ENCODE assay signal across 13 cellular contexts in the genomic region with DNA sequence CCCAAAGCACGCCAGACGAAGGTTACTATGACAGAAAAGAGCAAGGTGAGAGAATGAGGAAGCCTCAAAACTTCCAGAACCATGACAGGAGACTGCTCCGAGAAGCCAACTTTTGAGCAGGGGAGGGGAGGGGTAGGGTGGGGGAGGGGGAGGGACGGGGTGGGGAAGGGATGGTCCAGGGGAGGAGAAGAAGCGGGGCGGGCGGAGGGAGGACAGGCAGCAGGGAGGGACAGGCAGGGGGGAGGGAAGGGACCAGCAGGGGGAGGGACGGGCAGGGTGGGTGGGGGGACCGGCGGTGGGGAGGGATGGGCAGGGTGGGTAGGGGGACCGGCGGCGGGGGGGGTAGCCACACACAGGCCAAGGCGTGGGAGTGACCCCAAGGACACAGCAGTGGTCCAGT. TPM values are rescaled to one million over a fixed set of nuclear protein-coding genes. Genes with fewer than 3 reads are reported as not detected.
A peak's percentile ranks its signal among the peaks of the same experiment; 100 is the strongest.
DNase-seq lines count a peak whose midpoint lies in the region; ATAC-seq and TF ChIP-seq lines count a peak whose summit lies in the region.
"Had no signal": no experiment of that assay in that cellular context is flagged by ENCODE, and none has a peak within 500 bp of the region (broad histone marks: within the 10 kb centered on the region; RNA-seq: fewer than 3 reads in every experiment).

No MANE protein-coding gene starts in this region.

- no peaks in the 10 kb centered on the region for H3K27me3 Mint-ChIP-seq in activated naive CD4-positive, alpha-beta T cell treated with anti-CD3 and anti-CD28 coated beads, Interleukin-2, amount 10 ng/mL, durations not matched to agents 7 days and 5 days
- no peaks in the 10 kb centered on the region for H3K27me3 Mint-ChIP-seq in activated CD4-positive, alpha-beta memory T cell treated with anti-CD3 and anti-CD28 coated beads, Interleukin-2, amount 10 ng/mL, durations not matched to agents 7 days and 5 days
- peaks cover 6% of the 10 kb centered on the region for H3K27me3 Mint-ChIP-seq in glutamatergic neuron (ENCODE audit: unreplicated experiment)
- H3K27me3 Mint-ChIP-seq in stimulated activated naive B cell treated with anti-CD40 and anti-IgM and Interleukin-4, amounts not matched to agents 10 μg/mL and 1 μg/mL and 100 μg/mL, for 72 hours = no peaks in the 10 kb centered on the region

- H3K36me3 Mint-ChIP-seq in activated naive CD4-positive, alpha-beta T cell treated with anti-CD3 and anti-CD28 coated beads, Interleukin-2, amount 10 ng/mL, durations not matched to agents 7 days and 5 days = peaks cover 16% of the 10 kb centered on the region
- peaks cover 21% of the 10 kb centered on the region for H3K36me3 Mint-ChIP-seq in activated CD4-positive, alpha-beta memory T cell treated with anti-CD3 and anti-CD28 coated beads, Interleukin-2, amount 10 ng/mL, durations not matched to agents 7 days and 5 days (ENCODE audit: low read depth)
- no peaks in the 10 kb centered on the region for H3K36me3 Mint-ChIP-seq in glutamatergic neuron (ENCODE audit: unreplicated experiment)
- H3K36me3 Mint-ChIP-seq in stimulated activated naive B cell treated with anti-CD40 and anti-IgM and Interleukin-4, amounts not matched to agents 10 μg/mL and 1 μg/mL and 100 μg/mL, for 72 hours = peaks cover 6 to 35% of the 10 kb centered on the region in 2 donors

- CTCF ChIA-PET in activated naive CD4-positive, alpha-beta T cell treated with anti-CD3 and anti-CD28 coated beads, Interleukin-2, amount 10 ng/mL, durations not matched to agents 7 days and 5 days (lab: Charles Lee) = no interaction called here
- CTCF ChIA-PET in activated CD4-positive, alpha-beta memory T cell treated with anti-CD3 and anti-CD28 coated beads, Interleukin-2, amount 10 ng/mL, durations not matched to agents 7 days and 5 days (lab: Charles Lee) = no interaction called here

- DNase-seq in activated naive CD4-positive, alpha-beta T cell treated with anti-CD3 and anti-CD28 coated beads, Interleukin-2, amount 10 ng/mL, durations not matched to agents 7 days and 5 days = no peak
- DNase-seq in activated naive CD4-positive, alpha-beta T cell treated with Interleukin-2 at 50 U/mL for 16 hours = no peak
- DNase-seq in activated CD4-positive, alpha-beta memory T cell treated with anti-CD3 and anti-CD28 coated beads, Interleukin-2, amount 10 ng/mL, durations not matched to agents 7 days and 5 days = no peak
- DNase-seq in glutamatergic neuron (peak; percentile 36), NCI-H446 treated with DMSO at 0.1 percent for 48 hours (lab: John Stamatoyannopoulos, UW) (no peak), A172 (ENCODE audit: low spot score) (no peak)
- no peak for DNase-seq in stimulated activated naive B cell treated with anti-CD40 and anti-IgM and Interleukin-4, amounts not matched to agents 10 μg/mL and 1 μg/mL and 100 μg/mL, for 72 hours
- DNase-seq: activated gamma-delta T cell; foreskin keratinocyte; MV-4-11; NCI-H2107; stimulated activated CD4-positive, alpha-beta T cell treated with anti-CD3 and anti-CD28 coated beads, Interleukin-2, amount 100 ng/mL, for 24 hours had no signal

- H3K4me1 Mint-ChIP-seq in activated naive CD4-positive, alpha-beta T cell treated with anti-CD3 and anti-CD28 coated beads, Interleukin-2, amount 10 ng/mL, durations not matched to agents 7 days and 5 days = peaks cover 30% of the 10 kb centered on the region
- H3K4me1 Mint-ChIP-seq in activated CD4-positive, alpha-beta memory T cell treated with anti-CD3 and anti-CD28 coated beads, Interleukin-2, amount 10 ng/mL, durations not matched to agents 7 days and 5 days = peaks cover 39% of the 10 kb centered on the region
- peaks cover 9% of the 10 kb centered on the region for H3K4me1 Mint-ChIP-seq in glutamatergic neuron (ENCODE audit: low read depth, unreplicated experiment)
- peaks cover 22 to 66% of the 10 kb centered on the region in 2 donors for H3K4me1 Mint-ChIP-seq in stimulated activated naive B cell treated with anti-CD40 and anti-IgM and Interleukin-4, amounts not matched to agents 10 μg/mL and 1 μg/mL and 100 μg/mL, for 72 hours

- peak overlapping the region; percentile 95 for H3K4me3 Mint-ChIP-seq in activated naive CD4-positive, alpha-beta T cell treated with anti-CD3 and anti-CD28 coated beads, Interleukin-2, amount 10 ng/mL, durations not matched to agents 7 days and 5 days
- peak overlapping the region; percentile 87 for H3K4me3 Mint-ChIP-seq in activated CD4-positive, alpha-beta memory T cell treated with anti-CD3 and anti-CD28 coated beads, Interleukin-2, amount 10 ng/mL, durations not matched to agents 7 days and 5 days
- peak overlapping the region; percentile 81 for H3K4me3 Mint-ChIP-seq in glutamatergic neuron (ENCODE audit: unreplicated experiment)
- peak overlapping the region; percentile 74 to 89 for H3K4me3 Mint-ChIP-seq in stimulated activated naive B cell treated with anti-CD40 and anti-IgM and Interleukin-4, amounts not matched to agents 10 μg/mL and 1 μg/mL and 100 μg/mL, for 72 hours

- H3K27ac Mint-ChIP-seq in activated naive CD4-positive, alpha-beta T cell treated with anti-CD3 and anti-CD28 coated beads, Interleukin-2, amount 10 ng/mL, durations not matched to agents 7 days and 5 days = no peak overlapping the region
- H3K27ac Mint-ChIP-seq in activated CD4-positive, alpha-beta memory T cell treated with anti-CD3 and anti-CD28 coated beads, Interleukin-2, amount 10 ng/mL, durations not matched to agents 7 days and 5 days = peak overlapping the region; percentile 72
- H3K27ac Mint-ChIP-seq in glutamatergic neuron (ENCODE audit: unreplicated experiment) = no peak overlapping the region
- H3K27ac Mint-ChIP-seq in stimulated activated naive B cell treated with anti-CD40 and anti-IgM and Interleukin-4, amounts not matched to agents 10 μg/mL and 1 μg/mL and 100 μg/mL, for 72 hours = peak overlapping the region; percentile 81

- no peak for TF ChIP-seq CTCF in glutamatergic neuron (IDR thresholded peaks at IDR 0.05; ENCODE audit: partially characterized antibody, unreplicated experiment)

- no peaks in the 10 kb centered on the region for H3K9me3 Mint-ChIP-seq in activated naive CD4-positive, alpha-beta T cell treated with anti-CD3 and anti-CD28 coated beads, Interleukin-2, amount 10 ng/mL, durations not matched to agents 7 days and 5 days
- no peaks in the 10 kb centered on the region for H3K9me3 Mint-ChIP-seq in activated CD4-positive, alpha-beta memory T cell treated with anti-CD3 and anti-CD28 coated beads, Interleukin-2, amount 10 ng/mL, durations not matched to agents 7 days and 5 days
- H3K9me3 Mint-ChIP-seq in glutamatergic neuron (ENCODE audit: unreplicated experiment) = peaks cover 8% of the 10 kb centered on the region
- H3K9me3 Mint-ChIP-seq in stimulated activated naive B cell treated with anti-CD40 and anti-IgM and Interleukin-4, amounts not matched to agents 10 μg/mL and 1 μg/mL and 100 μg/mL, for 72 hours = no peaks in the 10 kb centered on the region

- no peak for ATAC-seq in stimulated activated naive B cell treated with anti-CD40 and anti-IgM and Interleukin-4, amounts not matched to agents 10 μg/mL and 1 μg/mL and 100 μg/mL, for 72 hours (replicated peaks)
- ATAC-seq in HG03159 (IDR thresholded peaks at IDR 0.05; ENCODE audit: unreplicated experiment) = no peak
- ATAC-seq: foreskin keratinocyte had no signal

- POLR2A ChIA-PET in activated CD4-positive, alpha-beta memory T cell treated with anti-CD3 and anti-CD28 coated beads, Interleukin-2, amount 10 ng/mL, durations not matched to agents 7 days and 5 days (lab: Charles Lee) = interaction anchor here (1.6 kb wide), 1 partner anchor 9 kb away, joined by 6 read pairs; no protein-coding TSS in a partner anchor

RNA-seq across cellular contexts. Expression of a gene that starts 2.0 kb away (rescaled TPM):
- total RNA-seq in activated CD4-positive, alpha-beta memory T cell treated with anti-CD3 and anti-CD28 coated beads, Interleukin-2, amount 10 ng/mL, durations not matched to agents 7 days and 5 days = 100 to 1,000 TPM; 109 to 111 TPM
- 147 TPM for total RNA-seq in glutamatergic neuron (ENCODE audit: unreplicated experiment)
- total RNA-seq in A172 (2014; rRNA removed; shearing (Covaris generic)) = 48.4 and 56.7 TPM in 2 replicates

RNA-seq across cellular contexts. Expression of a gene that starts 2.2 kb away (rescaled TPM):
- total RNA-seq in activated CD4-positive, alpha-beta memory T cell treated with anti-CD3 and anti-CD28 coated beads, Interleukin-2, amount 10 ng/mL, durations not matched to agents 7 days and 5 days = 10 to 100 TPM; 19.8 to 21.9 TPM
- total RNA-seq in glutamatergic neuron (ENCODE audit: unreplicated experiment) = 18.7 TPM
- 17.0 and 19.5 TPM in 2 replicates for total RNA-seq in A172 (2014; rRNA removed; shearing (Covaris generic))

RNA-seq across cellular contexts. Expression of a gene that starts 8.7 kb away (rescaled TPM):
- total RNA-seq in activated CD4-positive, alpha-beta memory T cell treated with anti-CD3 and anti-CD28 coated beads, Interleukin-2, amount 10 ng/mL, durations not matched to agents 7 days and 5 days = under 1 TPM; 0.75 to 0.78 TPM
- 1.3 TPM for total RNA-seq in glutamatergic neuron (ENCODE audit: unreplicated experiment)
- total RNA-seq in A172 (2014; rRNA removed; shearing (Covaris generic)) = 0.22 and 0.33 TPM in 2 replicates

RNA-seq across cellular contexts. Expression of a gene that starts 14.0 kb away (rescaled TPM):
- 10 to 100 TPM; 17.9 to 20.0 TPM for total RNA-seq in activated CD4-positive, alpha-beta memory T cell treated with anti-CD3 and anti-CD28 coated beads, Interleukin-2, amount 10 ng/mL, durations not matched to agents 7 days and 5 days
- 45.5 TPM for total RNA-seq in glutamatergic neuron (ENCODE audit: unreplicated experiment)
- total RNA-seq in A172 (2014; rRNA removed; shearing (Covaris generic)) = 15.6 and 17.3 TPM in 2 replicates

RNA-seq across cellular contexts. Expression of a gene that starts 14.7 kb away (rescaled TPM):
- 10 to 100 TPM; 64.4 to 72.3 TPM for total RNA-seq in activated CD4-positive, alpha-beta memory T cell treated with anti-CD3 and anti-CD28 coated beads, Interleukin-2, amount 10 ng/mL, durations not matched to agents 7 days and 5 days
- 1,099 TPM for total RNA-seq in glutamatergic neuron (ENCODE audit: unreplicated experiment)
- 37.2 and 37.5 TPM in 2 replicates for total RNA-seq in A172 (2014; rRNA removed; shearing (Covaris generic))

Comparison
In these comparisons a context has a peak if more than half of its experiments do, and no peak if none do; other contexts are left out.
1. H3K27ac Mint-ChIP-seq: peak in activated CD4-positive, alpha-beta memory T cell treated with anti-CD3 and anti-CD28 coated beads, Interleukin-2, amount 10 ng/mL, durations not matched to agents 7 days and 5 days (single experiment) and stimulated activated naive B cell treated with anti-CD40 and anti-IgM and Interleukin-4, amounts not matched to agents 10 μg/mL and 1 μg/mL and 100 μg/mL, for 72 hours (single experiment); none in activated naive CD4-positive, alpha-beta T cell treated with anti-CD3 and anti-CD28 coated beads, Interleukin-2, amount 10 ng/mL, durations not matched to agents 7 days and 5 days (single experiment) and glutamatergic neuron (single experiment).
2. Peak in every context shown above with its lines, with median percentiles within 50 percentile points of each other: H3K4me3 Mint-ChIP-seq.